In the genomic region with DNA sequence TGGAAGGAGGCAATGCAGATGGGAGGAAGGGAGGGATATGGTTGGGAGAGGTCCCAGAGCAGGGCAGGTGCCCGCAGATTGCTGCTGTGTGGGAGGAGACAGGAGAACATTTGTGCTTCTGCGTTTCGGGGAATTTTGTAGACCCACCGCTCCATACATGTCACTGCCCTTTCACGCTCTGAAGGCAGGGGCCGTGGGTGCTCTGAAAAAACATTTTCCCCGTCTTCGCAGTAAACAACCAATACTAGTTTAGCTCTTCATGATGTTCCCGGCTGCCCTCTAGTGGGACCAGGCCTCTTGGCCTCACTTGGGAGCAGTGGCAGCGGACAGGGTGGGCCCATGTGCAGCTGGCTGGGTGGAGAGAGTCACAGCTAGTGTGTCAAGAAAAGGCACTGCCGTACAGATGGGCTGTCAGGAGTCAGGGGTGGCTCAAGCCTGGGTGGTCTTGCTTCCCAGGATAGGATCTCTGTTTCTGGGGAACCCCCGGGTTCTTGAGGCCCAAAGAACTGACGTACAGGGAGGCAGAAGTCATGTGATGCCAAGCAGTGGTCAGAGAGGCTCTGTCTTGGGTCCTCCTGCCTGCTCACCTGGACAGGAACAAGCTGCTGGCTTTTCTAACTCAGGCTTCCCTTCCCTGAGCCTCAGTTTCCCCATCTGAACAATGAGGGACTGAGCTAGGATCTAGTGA, we compare ENCODE assay signal across 8 cellular contexts. TPM values are rescaled to one million over a fixed set of nuclear protein-coding genes. Genes with fewer than 3 reads are reported as not detected.
DNase-seq lines count a peak whose midpoint lies in the region; ATAC-seq and TF ChIP-seq lines count a peak whose summit lies in the region.

No MANE protein-coding gene starts in this region.

- H3K27ac Mint-ChIP-seq in stimulated activated naive CD8-positive, alpha-beta T cell treated with anti-CD3 and anti-CD28 coated beads, Interleukin-15, amount 100 ng/mL, for 72 hours, result peak overlapping the region; percentile 87 to 93

- peak; percentile 87 for DNase-seq in AG08395 (ENCODE audit: low spot score)
- peak; percentile 51 for DNase-seq in GM19238 (ENCODE audit: insufficient read length, low spot score)
- peak; percentile 81 to 87 for DNase-seq in SJCRH30
- no peak for DNase-seq in coronary artery (ENCODE audit: low spot score)
- DNase-seq in left lobe of liver (ENCODE audit: low spot score), result no peak
- peak; percentile 35 to 60 for DNase-seq in stimulated activated naive CD8-positive, alpha-beta T cell treated with anti-CD3 and anti-CD28 coated beads, Interleukin-15, amount 100 ng/mL, for 72 hours

- ATAC-seq in left lobe of liver, result peak; percentile 62
- no peak for ATAC-seq in stimulated activated naive CD8-positive, alpha-beta T cell treated with anti-CD3 and anti-CD28 coated beads, Interleukin-15, amount 100 ng/mL, for 72 hours
- no peak for ATAC-seq in HG02884 (IDR thresholded peaks at IDR 0.05; ENCODE audit: unreplicated experiment)
- no peak for ATAC-seq in HG02973 (IDR thresholded peaks at IDR 0.05; ENCODE audit: unreplicated experiment)

- H3K4me3 Mint-ChIP-seq in stimulated activated naive CD8-positive, alpha-beta T cell treated with anti-CD3 and anti-CD28 coated beads, Interleukin-15, amount 100 ng/mL, for 72 hours, result peak overlapping the region; percentile 20 to 25

- peaks cover 3% of the 10 kb centered on the region; the same call in 1 of the 2 replicates for H3K27me3 ChIP-seq in SJCRH30

- no peaks in the 10 kb centered on the region for H3K9me3 Mint-ChIP-seq in stimulated activated naive CD8-positive, alpha-beta T cell treated with anti-CD3 and anti-CD28 coated beads, Interleukin-15, amount 100 ng/mL, for 72 hours

- H3K27me3 Mint-ChIP-seq in stimulated activated naive CD8-positive, alpha-beta T cell treated with anti-CD3 and anti-CD28 coated beads, Interleukin-15, amount 100 ng/mL, for 72 hours, result no peaks in the 10 kb centered on the region

- H3K4me3 ChIP-seq in SJCRH30 (no peak overlapping the region), coronary artery (peak overlapping the region; percentile 64)

- no peaks in the 10 kb centered on the region for H3K9me3 ChIP-seq in SJCRH30 (replicated peaks)

- peak; percentile 52 for TF ChIP-seq CTCF in coronary artery (IDR thresholded peaks at IDR 0.05)

- H3K27ac ChIP-seq in SJCRH30, result no peak overlapping the region
- no peak overlapping the region for H3K27ac ChIP-seq in coronary artery

- peaks cover 96% of the 10 kb centered on the region for H3K4me1 Mint-ChIP-seq in stimulated activated naive CD8-positive, alpha-beta T cell treated with anti-CD3 and anti-CD28 coated beads, Interleukin-15, amount 100 ng/mL, for 72 hours

- peaks cover 10% of the 10 kb centered on the region for H3K4me1 ChIP-seq in SJCRH30

- H3K36me3 ChIP-seq in SJCRH30, result no peaks in the 10 kb centered on the region

RNA-seq across cellular contexts. Expression of a gene that starts 46.5 kb away (rescaled TPM):
- 33.1 and 39.0 TPM in 2 replicates for total RNA-seq in SJCRH30 (2014; rRNA removed; shearing (Covaris generic))
- total RNA-seq in left lobe of liver, result 7.3 TPM

RNA-seq across cellular contexts. Expression of a gene that starts 56.5 kb away (rescaled TPM):
- total RNA-seq in SJCRH30 (2014; rRNA removed; shearing (Covaris generic)), result 1.5 and 2.9 TPM in 2 replicates
- 6.4 TPM for total RNA-seq in left lobe of liver

Comparison
In these comparisons a context has a peak if more than half of its experiments do, and no peak if none do; other contexts are left out.
1. DNase-seq: peak in AG08395 (single experiment), GM19238 (single experiment), SJCRH30 (2 of 2) and stimulated activated naive CD8-positive, alpha-beta T cell treated with anti-CD3 and anti-CD28 coated beads, Interleukin-15, amount 100 ng/mL, for 72 hours (2 of 2); none in coronary artery (single experiment) and left lobe of liver (single experiment).